ENCODE assay signal across 8 cellular contexts in the genomic region with DNA sequence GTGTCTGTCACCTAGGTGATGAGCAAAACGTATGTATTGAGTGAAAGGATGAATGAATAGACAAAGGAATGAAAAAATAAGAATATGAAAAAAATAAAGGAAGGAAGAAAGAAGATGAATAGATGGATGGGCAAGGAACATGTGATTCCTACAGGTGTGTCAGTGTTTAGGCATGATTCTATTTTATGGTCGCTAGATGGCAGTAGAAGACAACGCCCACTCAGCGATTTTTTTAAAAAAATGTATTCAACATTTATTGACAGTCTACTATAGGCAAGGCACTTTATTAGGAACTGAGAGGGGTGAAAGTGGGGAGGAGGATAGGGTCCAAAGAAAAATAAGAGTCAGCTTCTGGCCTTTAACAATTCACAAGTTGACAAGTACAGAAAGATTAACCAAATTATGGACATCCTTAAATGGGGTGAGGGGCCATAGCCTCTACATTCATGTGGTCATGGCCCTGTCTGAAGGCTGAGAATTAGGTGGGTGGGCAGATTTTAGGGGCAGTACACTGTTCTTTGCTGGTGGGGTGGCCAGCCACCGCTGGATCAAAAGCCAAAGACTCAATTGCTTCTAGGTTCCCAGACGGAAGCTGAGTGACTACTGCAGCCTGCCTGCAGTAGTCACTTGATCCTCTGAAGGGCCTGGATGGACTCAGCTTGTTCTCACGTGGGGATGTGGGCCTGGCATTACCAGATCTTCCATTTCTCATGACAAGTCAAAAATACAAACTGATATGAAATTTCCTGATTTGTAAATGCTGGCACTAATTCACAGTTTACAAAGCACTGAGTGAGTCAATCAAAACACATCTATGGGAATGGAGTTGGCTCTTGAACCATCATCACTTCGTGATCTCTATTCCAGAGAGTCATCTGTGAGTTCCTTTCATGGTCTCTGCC.
DNase-seq lines count a peak whose midpoint lies in the region; ATAC-seq and TF ChIP-seq lines count a peak whose summit lies in the region.

No MANE protein-coding gene starts in this region.

- H3K9me3 ChIP-seq in heart left ventricle = no peaks in the 10 kb centered on the region
- H3K9me3 ChIP-seq in adrenal gland (replicated peaks in 1 of 3) = no peaks in the 10 kb centered on the region

- H3K27ac ChIP-seq in heart left ventricle (no peak overlapping the region), adrenal gland (no peak overlapping the region)

- WGBS in heart left ventricle, 4 donors = 17 to 21% (median 19%) methylated on average over 8 of the region's 8 CpGs
- WGBS in adrenal gland, 4 donors = 15 to 23% (median 19%) methylated on average over 8 of the region's 8 CpGs

- no peak for DNase-seq in heart left ventricle
- no peak for DNase-seq in cardiac septum (ENCODE audit: low spot score)
- peak; percentile 76 for DNase-seq in NAMALWA (ENCODE audit: low spot score)
- no peak for DNase-seq in adrenal gland
- DNase-seq in left lobe of liver (ENCODE audit: low spot score) = no peak
- no peak for DNase-seq in cerebellar nuclear complex (lab: John Stamatoyannopoulos, UW)

- ATAC-seq in heart left ventricle = peak in 1 of 4 donors; percentile 21
- peak; percentile 82 for ATAC-seq in left lobe of liver
- ATAC-seq in GM19023 (IDR thresholded peaks at IDR 0.05; ENCODE audit: unreplicated experiment) = no peak
- ATAC-seq in activated CD4-positive, CD25-positive, alpha-beta regulatory T cell treated with anti-CD3 and anti-CD28 coated beads, Interleukin-2, amount 50 U/mL, for 24 hours = no peak

- H3K36me3 ChIP-seq in heart left ventricle = no peaks in the 10 kb centered on the region
- no peaks in the 10 kb centered on the region for H3K36me3 ChIP-seq in adrenal gland (replicated peaks in 1 of 2)

- intact Hi-C loops in heart left ventricle (cut with DNase I) (loop anchor here (5.0 to 10.0 kb wide), 6 partner anchors 82 to 1082 kb away; a partner anchor contains a TSS), cardiac septum (cut with DNase I) (loop anchor here (10.0 kb wide), 1 partner anchor 672 kb away; no protein-coding TSS in a partner anchor), adrenal gland (cut with DNase I) (loop anchor here in 1 of 2 donors (10.0 kb wide), 2 partner anchors 82 to 462 kb away; a partner anchor contains a TSS)

- H3K27me3 ChIP-seq in heart left ventricle (peaks cover 0 to 15% (median 0%) of the 10 kb centered on the region in 9 donors), adrenal gland (peaks cover 11% of the 10 kb centered on the region)

- no peak for TF ChIP-seq POLR2A in heart left ventricle (IDR thresholded peaks at IDR 0.05)
- no peak for TF ChIP-seq POLR2A in adrenal gland (IDR thresholded peaks at IDR 0.05)

- TF ChIP-seq CTCF in heart left ventricle (IDR thresholded peaks at IDR 0.05) (peak; percentile 63 to 81 (median 72)), adrenal gland (IDR thresholded peaks at IDR 0.05) (peak; percentile 62 to 81 (median 68))

- H3K4me3 ChIP-seq in heart left ventricle (no peak overlapping the region), adrenal gland (no peak overlapping the region)

- H3K4me1 ChIP-seq in heart left ventricle (peaks cover 0 to 26% (median 3%) of the 10 kb centered on the region in 12 donors), adrenal gland (replicated peaks in 1 of 2) (peaks cover 0 to 18% of the 10 kb centered on the region in 2 donors)
